Comparison of ENCODE assay signal across 8 cellular contexts in the genomic region with DNA sequence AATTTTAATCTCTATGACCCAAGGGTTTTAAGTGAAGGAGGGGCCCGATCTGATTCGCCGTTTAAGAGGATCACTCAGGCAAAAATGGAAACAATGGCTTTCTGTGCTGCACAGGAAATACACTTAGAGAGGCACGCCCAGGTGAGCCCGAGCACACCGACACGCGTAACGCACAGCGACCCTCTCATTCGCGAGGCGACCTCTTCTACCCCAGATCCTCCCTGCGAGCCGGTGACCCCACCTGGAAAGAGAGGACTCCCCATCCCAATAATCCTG. TPM values are rescaled to one million over a fixed set of nuclear protein-coding genes. Genes with fewer than 3 reads are reported as not detected.
A peak's percentile ranks its signal among the peaks of the same experiment; 100 is the strongest.
DNase-seq lines count a peak whose midpoint lies in the region; ATAC-seq, FAIRE-seq and TF ChIP-seq lines count a peak whose summit lies in the region.

No MANE protein-coding gene starts in this region.

- H3K4me3 ChIP-seq in CD4-positive, CD25-positive, alpha-beta regulatory T cell (ENCODE audit: low read depth, low read length) = peak overlapping the region; percentile 90
- no peak overlapping the region for H3K4me3 ChIP-seq in KMS-11 (IDR thresholded peaks at IDR 0.05; ENCODE audit: insufficient read depth, low read depth, low read length)

- H3K4me1 Mint-ChIP-seq in CD4-positive, CD25-positive, alpha-beta regulatory T cell = peaks cover 6 to 64% (median 29%) of the 10 kb centered on the region in 4 donors
- peaks cover 32% of the 10 kb centered on the region for H3K4me1 Mint-ChIP-seq in central memory CD8-positive, alpha-beta T cell
- H3K4me1 Mint-ChIP-seq in nephron = peaks cover 11% of the 10 kb centered on the region

- no peaks in the 10 kb centered on the region for H3K36me3 Mint-ChIP-seq in CD4-positive, CD25-positive, alpha-beta regulatory T cell
- H3K36me3 Mint-ChIP-seq in central memory CD8-positive, alpha-beta T cell (ENCODE audit: insufficient read depth) = peaks cover 11% of the 10 kb centered on the region
- no peaks in the 10 kb centered on the region for H3K36me3 Mint-ChIP-seq in nephron (ENCODE audit: low read depth)

- ATAC-seq in CD4-positive, CD25-positive, alpha-beta regulatory T cell (ENCODE audit: low read depth in 2 of 2) = peak; percentile 53 to 67
- ATAC-seq in GM21360 (IDR thresholded peaks at IDR 0.05; ENCODE audit: unreplicated experiment) = peak; percentile 14
- ATAC-seq in central memory CD8-positive, alpha-beta T cell (replicated peaks; ENCODE audit: extremely low read depth, poor library complexity, severe bottlenecking) = peak; percentile 69

- H3K4me3 Mint-ChIP-seq in CD4-positive, CD25-positive, alpha-beta regulatory T cell = peak overlapping the region; percentile 87 to 93 (median 93)
- peak overlapping the region; percentile 84 for H3K4me3 Mint-ChIP-seq in central memory CD8-positive, alpha-beta T cell
- peak overlapping the region; percentile 38 to 76 (median 74) for H3K4me3 Mint-ChIP-seq in nephron

- H3K27me3 Mint-ChIP-seq in CD4-positive, CD25-positive, alpha-beta regulatory T cell = no peaks in the 10 kb centered on the region
- H3K27me3 Mint-ChIP-seq in central memory CD8-positive, alpha-beta T cell = no peaks in the 10 kb centered on the region
- peaks cover 60% of the 10 kb centered on the region for H3K27me3 Mint-ChIP-seq in nephron (ENCODE audit: low read depth)

- peak overlapping the region; percentile 61 for H3K4me2 ChIP-seq in KMS-11

- peaks cover 14% of the 10 kb centered on the region for H3K36me3 ChIP-seq in CD4-positive, CD25-positive, alpha-beta regulatory T cell (ENCODE audit: control insufficient read depth, insufficient read depth, low read length)
- no peaks in the 10 kb centered on the region for H3K36me3 ChIP-seq in KMS-11 (ENCODE audit: insufficient read depth)

- H3K9me3 Mint-ChIP-seq in CD4-positive, CD25-positive, alpha-beta regulatory T cell = no peaks in the 10 kb centered on the region
- H3K9me3 Mint-ChIP-seq in central memory CD8-positive, alpha-beta T cell = no peaks in the 10 kb centered on the region
- no peaks in the 10 kb centered on the region for H3K9me3 Mint-ChIP-seq in nephron

- H2AFZ ChIP-seq in KMS-11 (ENCODE audit: low read depth) = peak overlapping the region; percentile 93

- FAIRE-seq in RCC 7860 (lab: Jason Lieb, UNC) = no peak

- H3K9me3 ChIP-seq in CD4-positive, CD25-positive, alpha-beta regulatory T cell (ENCODE audit: control insufficient read depth in 2 of 2, low read length in 2 of 2) = no peaks in the 10 kb centered on the region

- peak overlapping the region; percentile 96 for H3K27ac ChIP-seq in CD4-positive, CD25-positive, alpha-beta regulatory T cell (ENCODE audit: insufficient read depth, low read length, poor library complexity, severe bottlenecking)
- H3K27ac ChIP-seq in KMS-11 = no peak overlapping the region

- H3K9ac ChIP-seq in KMS-11 = peak overlapping the region; percentile 65

- peak in 1 of 3 donors; percentile 86 for DNase-seq in CD4-positive, CD25-positive, alpha-beta regulatory T cell
- DNase-seq in central memory CD8-positive, alpha-beta T cell (ENCODE audit: low spot score in 2 of 2) = no peak
- DNase-seq in RCC 7860 (ENCODE audit: low spot score) (no peak), SIG-M5 (lab: John Stamatoyannopoulos, UW) (no peak)
- DNase-seq in stimulated activated CD4-positive, alpha-beta T cell treated with anti-CD3 and anti-CD28 coated beads, Interleukin-4, amount 100 ng/mL, for 24 hours = no peak

- H3K27ac Mint-ChIP-seq in CD4-positive, CD25-positive, alpha-beta regulatory T cell = peak overlapping the region; percentile 92 to 96 (median 94)
- peak overlapping the region; percentile 74 for H3K27ac Mint-ChIP-seq in central memory CD8-positive, alpha-beta T cell (ENCODE audit: low read depth)
- no peak overlapping the region for H3K27ac Mint-ChIP-seq in nephron

- H3K27me3 ChIP-seq in CD4-positive, CD25-positive, alpha-beta regulatory T cell (ENCODE audit: control insufficient read depth, insufficient read depth, low read length) = no peaks in the 10 kb centered on the region
- H3K27me3 ChIP-seq in KMS-11 (ENCODE audit: insufficient read depth, low read depth) = no peaks in the 10 kb centered on the region

- H4K20me1 ChIP-seq in KMS-11 (ENCODE audit: insufficient read depth) = no peaks in the 10 kb centered on the region

- TF ChIP-seq CTCF in KMS-11 (conservative IDR thresholded peaks at IDR 0.05; ENCODE audit: low read depth, low read length) = no peak
- no peak for TF ChIP-seq CTCF in nephron (IDR thresholded peaks at IDR 0.05; ENCODE audit: unreplicated experiment in 3 of 3)

- peaks cover 20% of the 10 kb centered on the region; the same call in 1 of the 2 replicates for H3K79me2 ChIP-seq in KMS-11 (ENCODE audit: insufficient read depth, low read depth)

- H3K4me1 ChIP-seq in CD4-positive, CD25-positive, alpha-beta regulatory T cell (ENCODE audit: control insufficient read depth, insufficient read depth, low read length, poor library complexity, severe bottlenecking) = peaks cover 29% of the 10 kb centered on the region
- H3K4me1 ChIP-seq in KMS-11 (ENCODE audit: low read depth, poor library complexity, severe bottlenecking) = peaks cover 20% of the 10 kb centered on the region

RNA-seq across cellular contexts. Expression of gene SH2D3A, which starts 0.2 kb away (rescaled TPM):
- total RNA-seq in CD4-positive, CD25-positive, alpha-beta regulatory T cell = 46.2 TPM
- polyA plus RNA-seq in CD4-positive, CD25-positive, alpha-beta regulatory T cell = 10 to 100 TPM; 19.5 to 26.5 (median 22.1) TPM

RNA-seq across cellular contexts. Expression of gene VAV1, which starts 5.5 kb away (rescaled TPM):
- total RNA-seq in CD4-positive, CD25-positive, alpha-beta regulatory T cell = 117 TPM
- 10 to 100 TPM; 14.8 to 24.2 (median 21.8) TPM for polyA plus RNA-seq in CD4-positive, CD25-positive, alpha-beta regulatory T cell

RNA-seq across cellular contexts. Expression of gene TRIP10, which starts 27.5 kb away (rescaled TPM):
- total RNA-seq in CD4-positive, CD25-positive, alpha-beta regulatory T cell = 2.6 TPM
- polyA plus RNA-seq in CD4-positive, CD25-positive, alpha-beta regulatory T cell = under 1 TPM in 3 of 4 donors, not detected in 1; 0.37 to 0.51 (median 0.38) TPM

RNA-seq across cellular contexts. Expression of gene GPR108, which starts 29.6 kb away (rescaled TPM):
- 60.7 TPM for total RNA-seq in CD4-positive, CD25-positive, alpha-beta regulatory T cell
- polyA plus RNA-seq in CD4-positive, CD25-positive, alpha-beta regulatory T cell = 10 to 100 TPM; 82.9 to 98.8 (median 87.4) TPM

RNA-seq across cellular contexts. Expression of gene C3, which starts 46.6 kb away (rescaled TPM):
- not detected for total RNA-seq in CD4-positive, CD25-positive, alpha-beta regulatory T cell
- not detected for polyA plus RNA-seq in CD4-positive, CD25-positive, alpha-beta regulatory T cell

Comparison
In these comparisons a context has a peak if more than half of its experiments do, and no peak if none do; other contexts are left out.
1. ATAC-seq: peak in every context shown above with its lines; median percentile 69 in central memory CD8-positive, alpha-beta T cell; 60 in CD4-positive, CD25-positive, alpha-beta regulatory T cell; 14 in GM21360.
2. H3K27ac Mint-ChIP-seq: peak in CD4-positive, CD25-positive, alpha-beta regulatory T cell (3 of 3) and central memory CD8-positive, alpha-beta T cell (single experiment); none in nephron (0 of 3).
3. Peak in every context shown above with its lines, with median percentiles within 50 percentile points of each other: H3K4me3 Mint-ChIP-seq.